ENCODE assay signal across 22 cellular contexts in genomic region chr4:35106091-35106734, GRCh38.
"Had no signal": no experiment of that assay in that cellular context is flagged by ENCODE, and none has a peak within 500 bp of the region (broad histone marks: within the 10 kb centered on the region; RNA-seq: fewer than 3 reads in every experiment).

No MANE protein-coding gene starts in this region.

- H3K27me3 ChIP-seq: brain microvascular endothelial cell, colonic mucosa, right atrium auricular region, thyroid gland, uterus had no signal

- H3K4me3 ChIP-seq: colonic mucosa, prostate gland, right atrium auricular region, thyroid gland, uterus had no signal

- H3K9me3 ChIP-seq: colonic mucosa, prostate gland, right atrium auricular region, thyroid gland, uterus had no signal

- H3K4me1 ChIP-seq: colonic mucosa, prostate gland, right atrium auricular region, uterus had no signal

- DNase-seq: activated CD4-positive, alpha-beta memory T cell treated with anti-CD3 and anti-CD28 coated beads for 36 hours; activated CD4-positive, alpha-beta T cell treated with anti-CD3 and anti-CD28 coated beads for 36 hours; activated effector memory CD4-positive, alpha-beta T cell treated with Interleukin-2 at 50 U/mL for 16 hours; activated naive CD4-positive, alpha-beta T cell treated with anti-CD3 and anti-CD28 coated beads, Interleukin-2, amount 50 U/mL, for 16 hours; activated T-cell treated with anti-CD3 and anti-CD28 coated beads, Interleukin-2, amount 50 U/mL, for 1 hour; aorta; brain microvascular endothelial cell; colonic mucosa; endodermal cell; foreskin melanocyte; kidney; midbrain; nephron progenitor cell; occipital lobe; stimulated activated CD4-positive, alpha-beta T cell treated with anti-CD3 and anti-CD28 coated beads, Interleukin-12 subunit alpha, Interleukin-12 subunit beta, amount 100 ng/mL, for 4 hours; stimulated activated CD4-positive, alpha-beta T cell treated with anti-CD3 and anti-CD28 coated beads, Interleukin-1b, Interleukin-23, amount 100 ng/mL, for 48 hours; stimulated activated CD8-positive, alpha-beta memory T cell treated with anti-CD3 and anti-CD28 coated beads, Interleukin-4, amount 100 ng/mL, for 48 hours; stimulated activated naive CD4-positive, alpha-beta T cell treated with Interleukin-2 at 50 U/mL for 16 hours; uterus had no signal

- H3K36me3 ChIP-seq: brain microvascular endothelial cell, colonic mucosa, prostate gland, right atrium auricular region, thyroid gland, uterus had no signal

- H3K27ac ChIP-seq: brain microvascular endothelial cell, colonic mucosa, prostate gland, right atrium auricular region, thyroid gland, uterus had no signal
